ENCODE assay signal across 12 cellular contexts in the genomic region with DNA sequence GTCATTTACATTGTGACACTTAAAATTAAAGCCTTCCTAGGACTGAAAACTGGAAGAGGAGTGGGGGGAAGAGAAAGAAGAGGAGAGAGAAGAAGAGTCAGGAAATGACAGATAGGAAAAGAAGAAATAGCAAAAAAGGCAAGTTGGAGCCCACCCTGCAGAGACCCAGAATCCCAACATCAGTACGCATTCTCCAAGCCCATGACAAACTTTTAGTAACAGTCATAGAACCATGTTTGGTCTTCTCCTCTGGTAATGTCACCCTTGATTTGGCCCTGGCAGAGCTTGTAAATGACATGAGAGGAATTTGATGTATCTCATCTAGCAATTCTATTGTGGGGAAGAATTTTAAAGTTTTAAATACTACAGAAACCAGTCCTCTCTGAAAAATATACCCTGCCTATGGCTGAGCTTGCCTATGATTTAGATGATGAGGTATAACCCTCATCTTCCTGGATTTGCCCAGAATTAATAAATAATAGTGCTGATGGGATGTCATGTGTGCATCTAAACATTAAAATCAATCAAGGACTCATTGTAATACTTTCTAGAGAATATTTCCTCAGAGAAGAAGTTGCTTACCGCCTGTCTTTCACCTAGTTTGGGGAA. TPM values are rescaled to one million over a fixed set of nuclear protein-coding genes. Genes with fewer than 3 reads are reported as not detected.
"Had no signal": no experiment of that assay in that cellular context is flagged by ENCODE, and none has a peak within 500 bp of the region (broad histone marks: within the 10 kb centered on the region; RNA-seq: fewer than 3 reads in every experiment).

No MANE protein-coding gene starts in this region.

- H3K4me1 ChIP-seq: HAP-1 had no signal

- H3K9me3 ChIP-seq: HAP-1 had no signal

- H3K4me2 ChIP-seq: GM23338 had no signal

- H3K36me3 ChIP-seq: HAP-1 had no signal

- H3K9ac ChIP-seq: GM23248 had no signal

- ATAC-seq: GM23338, HCT116 had no signal

- FAIRE-seq: H1, H54 had no signal

- H3K4me3 ChIP-seq: GM23248, GM23338, HAP-1 had no signal

- DNase-seq: GM23248, GOT3, H7, H9, HCEC 1CT, HFFc6 had no signal

- H3K27ac ChIP-seq: GM23248 had no signal

- H2AFZ ChIP-seq: GM23248, GM23338 had no signal

RNA-seq across cellular contexts. Expression of a gene that starts 40.2 kb away (rescaled TPM):
- total RNA-seq: GM23248, H4, HFFc6 had no signal
- polyA plus RNA-seq: GM23248 had no signal
